In genomic region chrX:45479835-45480422, GRCh38 we compare ENCODE assay signal across 11 cellular contexts.
DNase-seq lines count a peak whose midpoint lies in the region; ATAC-seq lines count a peak whose summit lies in the region.
"Had no signal": no experiment of that assay in that cellular context is flagged by ENCODE, and none has a peak within 500 bp of the region (broad histone marks: within the 10 kb centered on the region; RNA-seq: fewer than 3 reads in every experiment).

No MANE protein-coding gene starts in this region.

- no peak overlapping the region for H3K4me3 Mint-ChIP-seq in activated naive CD4-positive, alpha-beta T cell treated with anti-CD3 and anti-CD28 coated beads, Interleukin-2, amount 50 U/mL, for 24 hours
- no peak overlapping the region for H3K4me3 Mint-ChIP-seq in stimulated activated effector memory CD8-positive, alpha-beta T cell treated with anti-CD3 and anti-CD28 coated beads, Interleukin-12 subunit alpha, Interleukin-12 subunit beta, amount 100 ng/mL, for 72 hours
- H3K4me3 Mint-ChIP-seq in stimulated activated naive B cell treated with anti-CD40 and anti-IgM and Interleukin-4, amounts not matched to agents 10 μg/mL and 1 μg/mL and 100 μg/mL, for 72 hours, result no peak overlapping the region
- H3K4me3 Mint-ChIP-seq: brain, nephron progenitor cell had no signal

- H3K27ac ChIP-seq in SJSA1, result peak overlapping the region; percentile 99
- H3K27ac ChIP-seq: BLaER1 had no signal

- no peaks in the 10 kb centered on the region for H3K9me3 Mint-ChIP-seq in activated naive CD4-positive, alpha-beta T cell treated with anti-CD3 and anti-CD28 coated beads, Interleukin-2, amount 50 U/mL, for 24 hours
- no peaks in the 10 kb centered on the region for H3K9me3 Mint-ChIP-seq in stimulated activated effector memory CD8-positive, alpha-beta T cell treated with anti-CD3 and anti-CD28 coated beads, Interleukin-12 subunit alpha, Interleukin-12 subunit beta, amount 100 ng/mL, for 72 hours
- H3K9me3 Mint-ChIP-seq in stimulated activated naive B cell treated with anti-CD40 and anti-IgM and Interleukin-4, amounts not matched to agents 10 μg/mL and 1 μg/mL and 100 μg/mL, for 72 hours, result no peaks in the 10 kb centered on the region

- H3K36me3 Mint-ChIP-seq in activated naive CD4-positive, alpha-beta T cell treated with anti-CD3 and anti-CD28 coated beads, Interleukin-2, amount 50 U/mL, for 24 hours, result no peaks in the 10 kb centered on the region
- H3K36me3 Mint-ChIP-seq in stimulated activated effector memory CD8-positive, alpha-beta T cell treated with anti-CD3 and anti-CD28 coated beads, Interleukin-12 subunit alpha, Interleukin-12 subunit beta, amount 100 ng/mL, for 72 hours, result no peaks in the 10 kb centered on the region
- H3K36me3 Mint-ChIP-seq in stimulated activated naive B cell treated with anti-CD40 and anti-IgM and Interleukin-4, amounts not matched to agents 10 μg/mL and 1 μg/mL and 100 μg/mL, for 72 hours, result no peaks in the 10 kb centered on the region
- H3K36me3 Mint-ChIP-seq: brain had no signal

- H3K4me1 ChIP-seq in SJSA1 (replicated peaks), result peaks cover 24% of the 10 kb centered on the region
- H3K4me1 ChIP-seq: BLaER1 had no signal

- DNase-seq in activated naive CD4-positive, alpha-beta T cell (lab: John Stamatoyannopoulos, UW), result no peak
- DNase-seq in SJSA1 (ENCODE audit: low read depth in 1 of 2, low spot score in 2 of 2) (peak; percentile 50 to 77), fibroblast of peridontal ligament (ENCODE audit: extremely low read depth) (peak; percentile 86), midbrain (lab: John Stamatoyannopoulos, UW) (no peak), retina (no peak)
- no peak for DNase-seq in stimulated activated effector memory CD8-positive, alpha-beta T cell treated with anti-CD3 and anti-CD28 coated beads, Interleukin-12 subunit alpha, Interleukin-12 subunit beta, amount 100 ng/mL, for 72 hours (ENCODE audit: low spot score in 2 of 2)
- no peak for DNase-seq in stimulated activated naive B cell treated with anti-CD40 and anti-IgM and Interleukin-4, amounts not matched to agents 10 μg/mL and 1 μg/mL and 100 μg/mL, for 72 hours
- DNase-seq: nephron progenitor cell had no signal

- no peaks in the 10 kb centered on the region for H3K9me3 ChIP-seq in SJSA1 (replicated peaks)

- H3K4me3 ChIP-seq in SJSA1, result no peak overlapping the region
- H3K4me3 ChIP-seq: BLaER1 had no signal

- peak; percentile 71 for ATAC-seq in stimulated activated effector memory CD8-positive, alpha-beta T cell treated with anti-CD3 and anti-CD28 coated beads, Interleukin-12 subunit alpha, Interleukin-12 subunit beta, amount 100 ng/mL, for 72 hours
- ATAC-seq in stimulated activated naive B cell treated with anti-CD40 and anti-IgM and Interleukin-4, amounts not matched to agents 10 μg/mL and 1 μg/mL and 100 μg/mL, for 72 hours (replicated peaks), result no peak

- H3K27me3 Mint-ChIP-seq in activated naive CD4-positive, alpha-beta T cell treated with anti-CD3 and anti-CD28 coated beads, Interleukin-2, amount 50 U/mL, for 24 hours, result no peaks in the 10 kb centered on the region
- peaks cover 0 to 7% of the 10 kb centered on the region in 2 donors for H3K27me3 Mint-ChIP-seq in stimulated activated naive B cell treated with anti-CD40 and anti-IgM and Interleukin-4, amounts not matched to agents 10 μg/mL and 1 μg/mL and 100 μg/mL, for 72 hours
- H3K27me3 Mint-ChIP-seq: brain had no signal

- H3K4me1 Mint-ChIP-seq in activated naive CD4-positive, alpha-beta T cell treated with anti-CD3 and anti-CD28 coated beads, Interleukin-2, amount 50 U/mL, for 24 hours, result peaks cover 6% of the 10 kb centered on the region
- peaks cover 6% of the 10 kb centered on the region for H3K4me1 Mint-ChIP-seq in stimulated activated effector memory CD8-positive, alpha-beta T cell treated with anti-CD3 and anti-CD28 coated beads, Interleukin-12 subunit alpha, Interleukin-12 subunit beta, amount 100 ng/mL, for 72 hours
- H3K4me1 Mint-ChIP-seq in stimulated activated naive B cell treated with anti-CD40 and anti-IgM and Interleukin-4, amounts not matched to agents 10 μg/mL and 1 μg/mL and 100 μg/mL, for 72 hours, result no peaks in the 10 kb centered on the region
- H3K4me1 Mint-ChIP-seq: brain, nephron progenitor cell had no signal

- H3K27ac Mint-ChIP-seq in activated naive CD4-positive, alpha-beta T cell treated with anti-CD3 and anti-CD28 coated beads, Interleukin-2, amount 50 U/mL, for 24 hours, result peak overlapping the region; percentile 71
- H3K27ac Mint-ChIP-seq in stimulated activated effector memory CD8-positive, alpha-beta T cell treated with anti-CD3 and anti-CD28 coated beads, Interleukin-12 subunit alpha, Interleukin-12 subunit beta, amount 100 ng/mL, for 72 hours, result no peak overlapping the region
- no peak overlapping the region for H3K27ac Mint-ChIP-seq in stimulated activated naive B cell treated with anti-CD40 and anti-IgM and Interleukin-4, amounts not matched to agents 10 μg/mL and 1 μg/mL and 100 μg/mL, for 72 hours
- H3K27ac Mint-ChIP-seq: brain, nephron progenitor cell had no signal

- no peaks in the 10 kb centered on the region for H3K27me3 ChIP-seq in SJSA1 (replicated peaks)
- H3K27me3 ChIP-seq: BLaER1 had no signal

- no peaks in the 10 kb centered on the region for H3K36me3 ChIP-seq in SJSA1
- H3K36me3 ChIP-seq: BLaER1 had no signal

Comparison
In these comparisons a context has a peak if more than half of its experiments do, and no peak if none do; other contexts are left out.
1. DNase-seq: peak in SJSA1 (2 of 2) and fibroblast of peridontal ligament (single experiment); none in activated naive CD4-positive, alpha-beta T cell (0 of 4), stimulated activated effector memory CD8-positive, alpha-beta T cell treated with anti-CD3 and anti-CD28 coated beads, Interleukin-12 subunit alpha, Interleukin-12 subunit beta, amount 100 ng/mL, for 72 hours (0 of 2), midbrain (single experiment), retina (single experiment) and stimulated activated naive B cell treated with anti-CD40 and anti-IgM and Interleukin-4, amounts not matched to agents 10 μg/mL and 1 μg/mL and 100 μg/mL, for 72 hours (single experiment).